28 cellular contexts compared by ENCODE assay signal in genomic region chr18:23333827-23334226, GRCh38.
"Had no signal": no experiment of that assay in that cellular context is flagged by ENCODE, and none has a peak within 500 bp of the region (broad histone marks: within the 10 kb centered on the region; RNA-seq: fewer than 3 reads in every experiment).

No MANE protein-coding gene starts in this region.

- H3K4me2 ChIP-seq: neural progenitor cell had no signal

- ATAC-seq: psoas muscle; right cardiac atrium; right lobe of liver; stimulated activated effector memory CD8-positive, alpha-beta T cell treated with anti-CD3 and anti-CD28 coated beads, Interleukin-12 subunit alpha, Interleukin-12 subunit beta, amount 100 ng/mL, for 72 hours; stimulated activated naive B cell treated with anti-CD40 and anti-IgM and Interleukin-4, amounts not matched to agents 10 μg/mL and 1 μg/mL and 100 μg/mL, for 72 hours had no signal

- H3K27me3 ChIP-seq: neural progenitor cell, ovary, right lobe of liver, sigmoid colon, stomach, thyroid gland, tibial nerve, upper lobe of left lung, vagina had no signal

- H3K9me3 Mint-ChIP-seq: nephron; stimulated activated effector memory CD8-positive, alpha-beta T cell treated with anti-CD3 and anti-CD28 coated beads, Interleukin-12 subunit alpha, Interleukin-12 subunit beta, amount 100 ng/mL, for 72 hours; stimulated activated naive CD8-positive, alpha-beta T cell treated with anti-CD3 and anti-CD28 coated beads, Interleukin-15, Interleukin-2, amounts not matched to agents 100 ng/mL and 50 ng/mL, for 24 hours had no signal

- FAIRE-seq: small intestine, urothelium cell line had no signal

- H3K9me3 ChIP-seq: ovary, psoas muscle, right lobe of liver, sigmoid colon, stomach, thoracic aorta, thyroid gland, tibial nerve, upper lobe of left lung, vagina had no signal

- H3K36me3 Mint-ChIP-seq: stimulated activated effector memory CD8-positive, alpha-beta T cell treated with anti-CD3 and anti-CD28 coated beads, Interleukin-12 subunit alpha, Interleukin-12 subunit beta, amount 100 ng/mL, for 72 hours had no signal

- H3K4me1 Mint-ChIP-seq: stimulated activated effector memory CD8-positive, alpha-beta T cell treated with anti-CD3 and anti-CD28 coated beads, Interleukin-12 subunit alpha, Interleukin-12 subunit beta, amount 100 ng/mL, for 72 hours had no signal

- H3K27ac ChIP-seq: neural progenitor cell, ovary, parathyroid adenoma, psoas muscle, right lobe of liver, sigmoid colon, stomach, thoracic aorta, thyroid gland, tibial nerve, upper lobe of left lung, vagina had no signal

- H3K79me2 ChIP-seq: parathyroid adenoma had no signal

- H3K27ac Mint-ChIP-seq: neural progenitor cell; progenitor cell of endocrine pancreas; stimulated activated effector memory CD8-positive, alpha-beta T cell treated with anti-CD3 and anti-CD28 coated beads, Interleukin-12 subunit alpha, Interleukin-12 subunit beta, amount 100 ng/mL, for 72 hours; stimulated activated naive CD8-positive, alpha-beta T cell treated with anti-CD3 and anti-CD28 coated beads, Interleukin-15, Interleukin-2, amounts not matched to agents 100 ng/mL and 50 ng/mL, for 24 hours had no signal

- H3K9ac ChIP-seq: neural progenitor cell, parathyroid adenoma had no signal

- DNase-seq: occipital lobe; ovary; posterior cingulate gyrus; psoas muscle; right cardiac atrium; right lobe of liver; sigmoid colon; small intestine; stimulated activated CD4-positive, alpha-beta T cell treated with anti-CD3 and anti-CD28 coated beads, Interleukin-15, amount 100 ng/mL, for 24 hours; stimulated activated CD4-positive, alpha-beta T cell treated with anti-CD3 and anti-CD28 coated beads, Interleukin-2, amount 100 ng/mL, for 24 hours; stimulated activated CD4-positive, alpha-beta T cell treated with anti-CD3 and anti-CD28 coated beads, Interleukin-2, amount 100 ng/mL, for 48 hours; stimulated activated CD4-positive, alpha-beta T cell treated with anti-CD3 and anti-CD28 coated beads, Interleukin-4, amount 100 ng/mL, for 24 hours; stimulated activated naive B cell treated with anti-CD40 and anti-IgM and Interleukin-4, amounts not matched to agents 10 μg/mL and 1 μg/mL and 100 μg/mL, for 72 hours; stimulated activated naive CD4-positive, alpha-beta T cell treated with Interleukin-2 at 50 U/mL for 16 hours; stomach; thyroid gland; trophoblast cell; upper lobe of left lung had no signal

- H2AFZ ChIP-seq: neural progenitor cell, parathyroid adenoma had no signal

- H3K36me3 ChIP-seq: neural progenitor cell, ovary, right lobe of liver, stomach, thoracic aorta, thyroid gland, upper lobe of left lung, vagina had no signal

- H3K4me1 ChIP-seq: neural progenitor cell, parathyroid adenoma, psoas muscle, right lobe of liver, sigmoid colon, stomach had no signal

- H3K27me3 Mint-ChIP-seq: progenitor cell of endocrine pancreas; stimulated activated naive B cell treated with anti-CD40 and anti-IgM and Interleukin-4, amounts not matched to agents 10 μg/mL and 1 μg/mL and 100 μg/mL, for 72 hours; stimulated activated naive CD8-positive, alpha-beta T cell treated with anti-CD3 and anti-CD28 coated beads, Interleukin-15, Interleukin-2, amounts not matched to agents 100 ng/mL and 50 ng/mL, for 24 hours had no signal

- H3K4me3 Mint-ChIP-seq: nephron; neural progenitor cell; stimulated activated effector memory CD8-positive, alpha-beta T cell treated with anti-CD3 and anti-CD28 coated beads, Interleukin-12 subunit alpha, Interleukin-12 subunit beta, amount 100 ng/mL, for 72 hours; stimulated activated naive B cell treated with anti-CD40 and anti-IgM and Interleukin-4, amounts not matched to agents 10 μg/mL and 1 μg/mL and 100 μg/mL, for 72 hours; stimulated activated naive CD8-positive, alpha-beta T cell treated with anti-CD3 and anti-CD28 coated beads, Interleukin-15, Interleukin-2, amounts not matched to agents 100 ng/mL and 50 ng/mL, for 24 hours had no signal

- H3K4me3 ChIP-seq: neural progenitor cell, ovary, psoas muscle, right lobe of liver, sigmoid colon, stomach, thoracic aorta, thyroid gland, tibial nerve, upper lobe of left lung, vagina had no signal
